In genomic region chr15:52789008-52789600, GRCh38 we compare ENCODE assay signal across 1 cellular context.
TF ChIP-seq lines count a peak whose summit lies in the region.

No MANE protein-coding gene starts in this region.

TF ChIP-seq in liver, 16 proteins besides CTCF, POLR2A, EP300 and RAD21:
- TF ChIP-seq REST (IDR thresholded peaks at IDR 0.05) = no peak
- TF ChIP-seq YY1 (IDR thresholded peaks at IDR 0.05) = peak; percentile 17
